10 cellular contexts compared by ENCODE assay signal in genomic region chr17:30332057-30332542, GRCh38. TPM values are rescaled to one million over a fixed set of nuclear protein-coding genes. Genes with fewer than 3 reads are reported as not detected.
DNase-seq lines count a peak whose midpoint lies in the region; ATAC-seq and TF ChIP-seq lines count a peak whose summit lies in the region.
"Had no signal": no experiment of that assay in that cellular context is flagged by ENCODE, and none has a peak within 500 bp of the region (broad histone marks: within the 10 kb centered on the region; RNA-seq: fewer than 3 reads in every experiment).

No MANE protein-coding gene starts in this region.

- H3K36me3 ChIP-seq in OCI-LY1 (ENCODE audit: insufficient read depth, low read length), result no peaks in the 10 kb centered on the region
- no peaks in the 10 kb centered on the region for H3K36me3 ChIP-seq in smooth muscle cell (ENCODE audit: low read depth)
- no peaks in the 10 kb centered on the region for H3K36me3 ChIP-seq in uterus

- TF ChIP-seq POLR2A in uterus (IDR thresholded peaks at IDR 0.05), result no peak

- no peaks in the 10 kb centered on the region for H3K27me3 ChIP-seq in OCI-LY1 (ENCODE audit: insufficient read depth, low read length)
- no peaks in the 10 kb centered on the region for H3K27me3 ChIP-seq in smooth muscle cell (ENCODE audit: low read depth)
- no peaks in the 10 kb centered on the region for H3K27me3 ChIP-seq in uterus

- H3K79me2 ChIP-seq in OCI-LY1 (ENCODE audit: insufficient read depth, low read length) (no peaks in the 10 kb centered on the region), smooth muscle cell (ENCODE audit: low read depth) (no peaks in the 10 kb centered on the region)

- H3K9me3 ChIP-seq in OCI-LY1 (ENCODE audit: low read length), result no peaks in the 10 kb centered on the region
- no peaks in the 10 kb centered on the region for H3K9me3 ChIP-seq in smooth muscle cell (replicated peaks; ENCODE audit: low read depth)
- H3K9me3 ChIP-seq in uterus, result no peaks in the 10 kb centered on the region

- H3K36me3 Mint-ChIP-seq in activated naive CD8-positive, alpha-beta T cell treated with anti-CD3 and anti-CD28 coated beads, Interleukin-2, amount 10 ng/mL, durations not matched to agents 7 days and 5 days, result no peaks in the 10 kb centered on the region

- peak overlapping the region; percentile 71 for H3K4me3 Mint-ChIP-seq in activated naive CD8-positive, alpha-beta T cell treated with anti-CD3 and anti-CD28 coated beads, Interleukin-2, amount 10 ng/mL, durations not matched to agents 7 days and 5 days

- intact Hi-C loops in uterus (cut with DNase I; ENCODE audit: low total_unique reads), result no loop called here

- H3K27me3 Mint-ChIP-seq in activated naive CD8-positive, alpha-beta T cell treated with anti-CD3 and anti-CD28 coated beads, Interleukin-2, amount 10 ng/mL, durations not matched to agents 7 days and 5 days, result no peaks in the 10 kb centered on the region

- H2AFZ ChIP-seq in OCI-LY1 (ENCODE audit: low read length) (no peak overlapping the region), smooth muscle cell (ENCODE audit: low read depth) (peak overlapping the region; percentile 4)

- peak overlapping the region; percentile 12; the same call in 1 of the 2 replicates for H3K4me2 ChIP-seq in OCI-LY1 (ENCODE audit: low read length)
- H3K4me2 ChIP-seq in smooth muscle cell, result peak overlapping the region; percentile 20

- peak; percentile 60 for ATAC-seq in GM19452 (IDR thresholded peaks at IDR 0.05; ENCODE audit: unreplicated experiment)
- peak; percentile 90 for ATAC-seq in activated naive CD8-positive, alpha-beta T cell treated with anti-CD3 and anti-CD28 coated beads, Interleukin-2, amount 10 ng/mL, durations not matched to agents 7 days and 5 days (ENCODE audit: low read depth)
- no peak for ATAC-seq in GM21360 (IDR thresholded peaks at IDR 0.05; ENCODE audit: unreplicated experiment)
- no peak for ATAC-seq in HG03342 (IDR thresholded peaks at IDR 0.05; ENCODE audit: unreplicated experiment)

- POLR2A ChIA-PET in activated naive CD8-positive, alpha-beta T cell treated with anti-CD3 and anti-CD28 coated beads, Interleukin-2, amount 10 ng/mL, durations not matched to agents 7 days and 5 days (lab: Charles Lee), result interaction anchor here (0.6 to 0.7 kb wide), 3 partner anchors 27 to 41 kb away, joined by 3 to 4 read pairs (median 3); no protein-coding TSS in a partner anchor

- peaks cover 2% of the 10 kb centered on the region for H3K9me3 Mint-ChIP-seq in activated naive CD8-positive, alpha-beta T cell treated with anti-CD3 and anti-CD28 coated beads, Interleukin-2, amount 10 ng/mL, durations not matched to agents 7 days and 5 days

- H3F3A ChIP-seq in OCI-LY1 (ENCODE audit: insufficient read depth, low read length) (no peaks in the 10 kb centered on the region), smooth muscle cell (ENCODE audit: low read depth) (no peaks in the 10 kb centered on the region)

- H3K27ac ChIP-seq in OCI-LY1 (ENCODE audit: low read depth, low read length, poor library complexity, severe bottlenecking) (peak overlapping the region; percentile 17), smooth muscle cell (ENCODE audit: low read depth) (no peak overlapping the region), uterus (no peak overlapping the region)

- no peak overlapping the region; the same call in 1 of the 2 replicates for H3K9ac ChIP-seq in OCI-LY1 (ENCODE audit: low read length)
- no peak overlapping the region for H3K9ac ChIP-seq in smooth muscle cell (ENCODE audit: low read depth)

- H3K9me2 ChIP-seq in OCI-LY1 (ENCODE audit: low read depth, low read length), result no peaks in the 10 kb centered on the region

- WGBS in smooth muscle cell (ENCODE audit: low lambda C conversion rate), result 47% methylated on average over 4 of the region's 4 CpGs

- H4K20me1 ChIP-seq in OCI-LY1 (ENCODE audit: insufficient read depth, low read length) (no peaks in the 10 kb centered on the region), smooth muscle cell (ENCODE audit: low read depth) (no peaks in the 10 kb centered on the region)

- TF ChIP-seq CTCF in OCI-LY1 (IDR thresholded peaks at IDR 0.05; ENCODE audit: low read length), result no peak
- no peak for TF ChIP-seq CTCF in smooth muscle cell (IDR thresholded peaks at IDR 0.05; ENCODE audit: borderline replicate concordance, insufficient read depth, poor library complexity, severe bottlenecking)
- TF ChIP-seq CTCF in uterus (IDR thresholded peaks at IDR 0.05), result no peak

- H3K27ac Mint-ChIP-seq in activated naive CD8-positive, alpha-beta T cell treated with anti-CD3 and anti-CD28 coated beads, Interleukin-2, amount 10 ng/mL, durations not matched to agents 7 days and 5 days, result peak overlapping the region; percentile 82

- no peak for DNase-seq in activated naive CD8-positive, alpha-beta T cell treated with anti-CD3 and anti-CD28 coated beads, Interleukin-2, amount 10 ng/mL, durations not matched to agents 7 days and 5 days
- DNase-seq in smooth muscle cell (lab: John Stamatoyannopoulos, UW; ENCODE audit: unreplicated experiment), result no peak
- no peak for DNase-seq in AG08395 (ENCODE audit: low spot score)
- DNase-seq in uterus, result no peak

- H3K4me3 ChIP-seq in OCI-LY1 (ENCODE audit: low read depth, low read length, poor library complexity, severe bottlenecking) (no peak overlapping the region), smooth muscle cell (no peak overlapping the region), uterus (no peak overlapping the region)

- peaks cover 35% of the 10 kb centered on the region for H3K4me1 ChIP-seq in OCI-LY1 (ENCODE audit: insufficient read depth, low read length, severe bottlenecking)
- H3K4me1 ChIP-seq in smooth muscle cell (ENCODE audit: low read depth), result no peaks in the 10 kb centered on the region
- H3K4me1 ChIP-seq in uterus, result no peaks in the 10 kb centered on the region

- H3K4me1 Mint-ChIP-seq in activated naive CD8-positive, alpha-beta T cell treated with anti-CD3 and anti-CD28 coated beads, Interleukin-2, amount 10 ng/mL, durations not matched to agents 7 days and 5 days, result peaks cover 41% of the 10 kb centered on the region

RNA-seq across cellular contexts. Expression of gene TMIGD1, which starts 1.8 kb away (rescaled TPM):
- total RNA-seq in activated naive CD8-positive, alpha-beta T cell treated with anti-CD3 and anti-CD28 coated beads, Interleukin-2, amount 10 ng/mL, durations not matched to agents 7 days and 5 days, result not detected
- not detected in 2 replicates for total RNA-seq in smooth muscle cell
- not detected in 2 replicates for polyA plus RNA-seq in smooth muscle cell
- total RNA-seq in uterus, result not detected
- total RNA-seq: skeletal muscle tissue; T-helper 2 cell treated with Interferon-gamma antibody and Interleukin-4, amounts not matched to agents 100 ng/mL and 5 ng/mL, for 36 hours had no signal

RNA-seq across cellular contexts. Expression of gene BLMH, which starts 40.4 kb away (rescaled TPM):
- 10 to 100 TPM; 61.8 to 64.1 TPM for total RNA-seq in activated naive CD8-positive, alpha-beta T cell treated with anti-CD3 and anti-CD28 coated beads, Interleukin-2, amount 10 ng/mL, durations not matched to agents 7 days and 5 days
- total RNA-seq in smooth muscle cell (13.2 and 16.0 TPM in 2 replicates), uterus (10 to 100 TPM; 13.6 to 68.8 (median 33.3) TPM)
- 20.5 and 26.1 TPM in 2 replicates for polyA plus RNA-seq in smooth muscle cell

RNA-seq across cellular contexts. Expression of gene CPD, which starts 46.6 kb away (rescaled TPM):
- total RNA-seq in activated naive CD8-positive, alpha-beta T cell treated with anti-CD3 and anti-CD28 coated beads, Interleukin-2, amount 10 ng/mL, durations not matched to agents 7 days and 5 days, result 10 to 100 TPM; 18.6 to 23.3 TPM
- total RNA-seq in smooth muscle cell (51.5 and 68.5 TPM in 2 replicates), uterus (100 to 1,000 TPM in 2 of 4 donors, 10 to 100 TPM in 2; 54.6 to 144 (median 104) TPM)
- polyA plus RNA-seq in smooth muscle cell, result 12.0 and 16.8 TPM in 2 replicates

Comparison
In these comparisons a context has a peak if more than half of its experiments do, and no peak if none do; other contexts are left out.
1. ATAC-seq: peak in GM19452 (single experiment) and activated naive CD8-positive, alpha-beta T cell treated with anti-CD3 and anti-CD28 coated beads, Interleukin-2, amount 10 ng/mL, durations not matched to agents 7 days and 5 days (single experiment); none in GM21360 (single experiment) and HG03342 (single experiment).